Comparison of ENCODE assay signal across 11 cellular contexts in genomic region chr3:111012388-111013248, GRCh38. TPM values are rescaled to one million over a fixed set of nuclear protein-coding genes. Genes with fewer than 3 reads are reported as not detected.
DNase-seq lines count a peak whose midpoint lies in the region; TF ChIP-seq lines count a peak whose summit lies in the region.
"Had no signal": no experiment of that assay in that cellular context is flagged by ENCODE, and none has a peak within 500 bp of the region (broad histone marks: within the 10 kb centered on the region; RNA-seq: fewer than 3 reads in every experiment).

No MANE protein-coding gene starts in this region.

- no peak overlapping the region for H3K4me3 Mint-ChIP-seq in chondrocyte (ENCODE audit: unreplicated experiment)
- H3K4me3 Mint-ChIP-seq: T-helper 17 cell had no signal

- H3K4me3 ChIP-seq in GM12864 (ENCODE audit: low read depth, low read length) = no peak overlapping the region
- H3K4me3 ChIP-seq in osteoblast (ENCODE audit: insufficient read depth, low read length) = no peak overlapping the region
- H3K4me3 ChIP-seq: uterus had no signal

- no peaks in the 10 kb centered on the region for H3K36me3 ChIP-seq in osteoblast (ENCODE audit: insufficient read depth, low read length)
- H3K36me3 ChIP-seq: uterus had no signal

- H3K4me1 ChIP-seq in osteoblast (ENCODE audit: insufficient read depth, low read length) = no peaks in the 10 kb centered on the region
- H3K4me1 ChIP-seq: uterus had no signal

- no peak overlapping the region for H3K4me2 ChIP-seq in osteoblast (ENCODE audit: insufficient read depth, low read length)

- no peaks in the 10 kb centered on the region for H4K20me1 ChIP-seq in osteoblast (ENCODE audit: insufficient read depth, low read length)

- H3K27me3 ChIP-seq in osteoblast (ENCODE audit: insufficient read depth, low read length) = no peaks in the 10 kb centered on the region
- H3K27me3 ChIP-seq: uterus had no signal

- DNase-seq in GM12864 (ENCODE audit: low read depth) (no peak), Kasumi-1 (lab: John Stamatoyannopoulos, UW) (peak; percentile 18 to 24), chondrocyte (ENCODE audit: low spot score) (no peak), osteoblast (ENCODE audit: insufficient read length, low spot score, missing footprints) (peak; percentile 72), germinal center (ENCODE audit: low spot score) (no peak), NCI-H2227 treated with DMSO at 0.1 percent for 48 hours (lab: John Stamatoyannopoulos, UW) (no peak), OCI-M2 (lab: John Stamatoyannopoulos, UW; ENCODE audit: unreplicated experiment) (no peak)
- DNase-seq: erythroblast, T-helper 17 cell, uterus had no signal

- TF ChIP-seq CTCF in GM12864 (IDR thresholded peaks at IDR 0.05; ENCODE audit: low read depth, low read length, missing control alignments) (peak; percentile 9), chondrocyte (IDR thresholded peaks at IDR 0.05) (peak; percentile 43), osteoblast (IDR thresholded peaks at IDR 0.05; ENCODE audit: extremely low read depth, low read depth, low read length) (peak; percentile 40)

- H3K27ac Mint-ChIP-seq in chondrocyte (ENCODE audit: unreplicated experiment) = no peak overlapping the region
- H3K27ac Mint-ChIP-seq: activated naive CD4-positive, alpha-beta T cell treated with anti-CD3 and anti-CD28 coated beads, Interleukin-2, amount 50 U/mL, for 72 hours; T-helper 17 cell had no signal

- H3K9me3 Mint-ChIP-seq in chondrocyte (ENCODE audit: low read depth) = no peaks in the 10 kb centered on the region
- H3K9me3 Mint-ChIP-seq: activated naive CD4-positive, alpha-beta T cell treated with anti-CD3 and anti-CD28 coated beads, Interleukin-2, amount 50 U/mL, for 72 hours had no signal

- H3K27me3 Mint-ChIP-seq in chondrocyte (ENCODE audit: low read depth) = no peaks in the 10 kb centered on the region

- H3K79me2 ChIP-seq in osteoblast (ENCODE audit: insufficient read depth, low read length) = no peaks in the 10 kb centered on the region

- H3K27ac ChIP-seq in osteoblast (ENCODE audit: low read depth, low read length) = no peak overlapping the region
- H3K27ac ChIP-seq: uterus had no signal

- H3K36me3 Mint-ChIP-seq in chondrocyte (ENCODE audit: low read depth) = no peaks in the 10 kb centered on the region

- no peak overlapping the region for H2AFZ ChIP-seq in osteoblast (ENCODE audit: low read length)

- H3K4me1 Mint-ChIP-seq in chondrocyte (ENCODE audit: low read depth) = no peaks in the 10 kb centered on the region
- H3K4me1 Mint-ChIP-seq: T-helper 17 cell had no signal

- no peaks in the 10 kb centered on the region for H3K9me3 ChIP-seq in osteoblast (ENCODE audit: low read depth, low read length)
- H3K9me3 ChIP-seq: uterus had no signal

RNA-seq across cellular contexts. Expression of gene NECTIN3, which starts 59.0 kb away (rescaled TPM):
- total RNA-seq in chondrocyte (32.0 to 36.7 TPM (median 33.8 TPM) in 3 replicates), osteoblast (39.8 and 52.5 TPM in 2 replicates)

Comparison
In these comparisons a context has a peak if more than half of its experiments do, and no peak if none do; other contexts are left out.
1. DNase-seq: peak in Kasumi-1 (2 of 2) and osteoblast (single experiment); none in GM12864 (single experiment), chondrocyte (single experiment), germinal center (single experiment), NCI-H2227 treated with DMSO at 0.1 percent for 48 hours (single experiment) and OCI-M2 (single experiment).
2. Peak in every context shown above with its lines, with median percentiles within 50 percentile points of each other: CTCF ChIP-seq.